2 cellular contexts compared by ENCODE assay signal in genomic region chr10:129972145-129972965, GRCh38.
TF ChIP-seq lines count a peak whose summit lies in the region.

No MANE protein-coding gene starts in this region.

TF ChIP-seq in IMR-90, 13 proteins besides CTCF, POLR2A, EP300 and RAD21:
- no peak for TF ChIP-seq USF2 (IDR thresholded peaks at IDR 0.05; ENCODE audit: low read depth, low read length)
- TF ChIP-seq RFX5 (IDR thresholded peaks at IDR 0.05; ENCODE audit: low read depth, low read length): no peak

TF ChIP-seq in neural cell, 6 proteins besides CTCF, POLR2A, EP300 and RAD21:
- TF ChIP-seq REST (IDR thresholded peaks at IDR 0.05; ENCODE audit: borderline replicate concordance): no peak
- TF ChIP-seq EZH2 (IDR thresholded peaks at IDR 0.05; ENCODE audit: borderline replicate concordance, insufficient read depth, low read length, poor library complexity, severe bottlenecking): peak; percentile 67
TF ChIP-seq in neural cell: peak in this region for 1.
